Comparison of ENCODE assay signal across 8 cellular contexts in genomic region chr2:156400704-156401678, GRCh38.
DNase-seq lines count a peak whose midpoint lies in the region; ATAC-seq, FAIRE-seq and TF ChIP-seq lines count a peak whose summit lies in the region.

No MANE protein-coding gene starts in this region.

- peak overlapping the region; percentile 70 for H3K4me3 ChIP-seq in AG10803 (ENCODE audit: low read length)

- ATAC-seq in HG03432 (IDR thresholded peaks at IDR 0.05; ENCODE audit: unreplicated experiment) = peak; percentile 68

- FAIRE-seq in GM19239 (lab: Jason Lieb, UNC) = peak; percentile 47
- FAIRE-seq in colon (lab: Jason Lieb, UNC) = peak; percentile 81

- no peak for TF ChIP-seq CTCF in AG10803 (conservative IDR thresholded peaks at IDR 0.05; ENCODE audit: low read length)

- DNase-seq in AG10803 (ENCODE audit: low read depth) (peak; percentile 82), GM19239 (ENCODE audit: insufficient read length, low spot score) (peak; percentile 27), NCI-H510A (lab: John Stamatoyannopoulos, UW) (peak; percentile 38), kidney glomerular epithelial cell (lab: John Stamatoyannopoulos, UW) (peak; percentile 93)
- DNase-seq in activated CD4-positive, alpha-beta T cell treated with anti-CD3 and anti-CD28 coated beads for 4 hours = peak; percentile 76 to 82
- DNase-seq in stimulated activated CD4-positive, alpha-beta T cell treated with anti-CD3 and anti-CD28 coated beads, Interleukin-15, amount 100 ng/mL, for 24 hours = peak; percentile 79

Comparison
In these comparisons a context has a peak if more than half of its experiments do, and no peak if none do; other contexts are left out.
1. Peak in every context shown above with its lines: DNase-seq, ATAC-seq and H3K4me3 ChIP-seq.
2. DNase-seq: peak in every context shown above with its lines; median percentile 93 in kidney glomerular epithelial cell; 82 in AG10803; 79 in activated CD4-positive, alpha-beta T cell treated with anti-CD3 and anti-CD28 coated beads for 4 hours; 79 in stimulated activated CD4-positive, alpha-beta T cell treated with anti-CD3 and anti-CD28 coated beads, Interleukin-15, amount 100 ng/mL, for 24 hours; 38 in NCI-H510A; 27 in GM19239.